17 cellular contexts compared by ENCODE assay signal in genomic region chr17:81009124-81009523, GRCh38.
"Had no signal": no experiment of that assay in that cellular context is flagged by ENCODE, and none has a peak within 500 bp of the region (broad histone marks: within the 10 kb centered on the region; RNA-seq: fewer than 3 reads in every experiment).

No MANE protein-coding gene starts in this region.

- FAIRE-seq: astrocyte had no signal

- H3K36me3 ChIP-seq: right atrium auricular region had no signal

- DNase-seq: activated CD4-positive, alpha-beta T cell treated with anti-CD3 and anti-CD28 coated beads for 1 hour; activated CD4-positive, alpha-beta T cell treated with anti-CD3 and anti-CD28 coated beads, Interleukin-2, amount 50 U/mL, for 4 hours; activated naive CD4-positive, alpha-beta T cell treated with anti-CD3 and anti-CD28 coated beads for 36 hours; dorsolateral prefrontal cortex; endodermal cell; erythroblast; mesendoderm; occipital lobe; stimulated activated CD4-positive, alpha-beta T cell treated with anti-CD3 and anti-CD28 coated beads, Interleukin-15, amount 100 ng/mL, for 24 hours; stimulated activated CD4-positive, alpha-beta T cell treated with anti-CD3 and anti-CD28 coated beads, Interleukin-4, amount 100 ng/mL, for 1 hour; stimulated activated naive CD4-positive, alpha-beta T cell; trophoblast cell had no signal

- H3K27ac Mint-ChIP-seq: activated naive CD4-positive, alpha-beta T cell treated with anti-CD3 and anti-CD28 coated beads for 36 hours; activated T-helper 17 cell treated with anti-CD3 and anti-CD28 coated beads, Interleukin-2, amount 50 U/mL, for 72 hours; endodermal cell; natural killer cell treated with Interleukin-12 subunit alpha and Interleukin-12 subunit beta and Interleukin-15 and Interleukin-18, amount 100 ng/mL, for 72 hours had no signal

- H3K4me3 Mint-ChIP-seq: activated naive CD4-positive, alpha-beta T cell treated with anti-CD3 and anti-CD28 coated beads for 36 hours; activated T-helper 17 cell treated with anti-CD3 and anti-CD28 coated beads, Interleukin-2, amount 50 U/mL, for 72 hours; endodermal cell; natural killer cell treated with Interleukin-12 subunit alpha and Interleukin-12 subunit beta and Interleukin-15 and Interleukin-18, amount 100 ng/mL, for 72 hours had no signal

- H3K4me3 ChIP-seq: dorsolateral prefrontal cortex, right atrium auricular region, skin epidermis had no signal

- H3K27ac ChIP-seq: dorsolateral prefrontal cortex, right atrium auricular region had no signal
